Comparison of ENCODE assay signal across 26 cellular contexts in genomic region chr4:171785392-171785791, GRCh38. TPM values are rescaled to one million over a fixed set of nuclear protein-coding genes. Genes with fewer than 3 reads are reported as not detected.
DNase-seq lines count a peak whose midpoint lies in the region; TF ChIP-seq lines count a peak whose summit lies in the region.
"Had no signal": no experiment of that assay in that cellular context is flagged by ENCODE, and none has a peak within 500 bp of the region (broad histone marks: within the 10 kb centered on the region; RNA-seq: fewer than 3 reads in every experiment).

No MANE protein-coding gene starts in this region.

- no peak overlapping the region for H3K4me3 Mint-ChIP-seq in endodermal cell
- no peak overlapping the region for H3K4me3 Mint-ChIP-seq in CD8-positive, alpha-beta memory T cell
- H3K4me3 Mint-ChIP-seq: CD8-positive, alpha-beta T cell had no signal

- TF ChIP-seq CTCF in A673 (conservative IDR thresholded peaks at IDR 0.05; ENCODE audit: low read depth, low read length) (0 out of 2 replicates have a peak, but pooled peaks have one; percentile 16), GM10266 (IDR thresholded peaks at IDR 0.05; ENCODE audit: control insufficient read depth, insufficient read depth, low read depth, missing control alignments) (peak; percentile 4), OCI-LY1 (IDR thresholded peaks at IDR 0.05; ENCODE audit: low read length) (peak; percentile 37; the same call in 1 of the 2 replicates), endodermal cell (conservative IDR thresholded peaks at IDR 0.05) (peak; percentile 33), GM20000 (IDR thresholded peaks at IDR 0.05; ENCODE audit: extremely low read depth, missing control alignments) (no peak)

- in situ Hi-C loops in GM23248 (cut with MboI): no loop called here

- peaks cover 21% of the 10 kb centered on the region for H3K9me3 Mint-ChIP-seq in endodermal cell
- peaks cover 4 to 22% (median 18%) of the 10 kb centered on the region in 5 donors for H3K9me3 Mint-ChIP-seq in CD8-positive, alpha-beta memory T cell

- H3K27ac ChIP-seq in A673 (ENCODE audit: low read depth, low read length, poor library complexity, severe bottlenecking) (no peak overlapping the region), OCI-LY1 (ENCODE audit: low read depth, low read length, poor library complexity, severe bottlenecking) (no peak overlapping the region), endodermal cell (ENCODE audit: low read depth, low read length) (no peak overlapping the region), GM23248 (no peak overlapping the region)
- no peak overlapping the region for H3K27ac ChIP-seq in CD8-positive, alpha-beta memory T cell (ENCODE audit: low read depth, low read length)
- H3K27ac ChIP-seq: adrenal gland, cardiac muscle cell, spleen, stomach, transverse colon had no signal

- no peaks in the 10 kb centered on the region for H3K79me2 ChIP-seq in OCI-LY1 (ENCODE audit: insufficient read depth, low read length)
- no peaks in the 10 kb centered on the region for H3K79me2 ChIP-seq in GM23248 (ENCODE audit: insufficient read depth)

- no peaks in the 10 kb centered on the region for H3K36me3 ChIP-seq in A673 (ENCODE audit: insufficient read depth, low read length, poor library complexity, severe bottlenecking)
- no peaks in the 10 kb centered on the region for H3K36me3 ChIP-seq in OCI-LY1 (ENCODE audit: insufficient read depth, low read length)
- H3K36me3 ChIP-seq in endodermal cell (ENCODE audit: control insufficient read depth, insufficient read depth, low read length): no peaks in the 10 kb centered on the region
- H3K36me3 ChIP-seq in CD8-positive, alpha-beta memory T cell (ENCODE audit: insufficient read depth, low read length): no peaks in the 10 kb centered on the region
- H3K36me3 ChIP-seq in GM23248 (ENCODE audit: low read depth): no peaks in the 10 kb centered on the region
- H3K36me3 ChIP-seq: adrenal gland, cardiac muscle cell, MG63, spleen, stomach, transverse colon had no signal

- no peak overlapping the region for H3K4me3 ChIP-seq in A673 (ENCODE audit: low read depth, low read length, poor library complexity, severe bottlenecking)
- H3K4me3 ChIP-seq in OCI-LY1 (ENCODE audit: low read depth, low read length, poor library complexity, severe bottlenecking): no peak overlapping the region
- no peak overlapping the region for H3K4me3 ChIP-seq in endodermal cell (ENCODE audit: low read length)
- no peak overlapping the region for H3K4me3 ChIP-seq in CD8-positive, alpha-beta memory T cell (ENCODE audit: low read length)
- H3K4me3 ChIP-seq in GM23248: no peak overlapping the region
- H3K4me3 ChIP-seq: adrenal gland, cardiac muscle cell, lung, MG63, spleen, stomach, transverse colon had no signal

- H3K27ac Mint-ChIP-seq in endodermal cell: no peak overlapping the region
- no peak overlapping the region for H3K27ac Mint-ChIP-seq in CD8-positive, alpha-beta memory T cell
- H3K27ac Mint-ChIP-seq: CD8-positive, alpha-beta T cell had no signal

- no peaks in the 10 kb centered on the region for H3K4me1 Mint-ChIP-seq in endodermal cell
- no peaks in the 10 kb centered on the region for H3K4me1 Mint-ChIP-seq in CD8-positive, alpha-beta memory T cell

- BruUV-seq in A673 (replicated peaks; lab: Mats Ljungman, UMichigan): no TSS peak

- H2AFZ ChIP-seq in OCI-LY1 (ENCODE audit: low read length): no peak overlapping the region
- H2AFZ ChIP-seq in GM23248: no peak overlapping the region

- H3K27me3 ChIP-seq in A673 (replicated peaks; ENCODE audit: insufficient read depth, low read depth, low read length, poor library complexity): no peaks in the 10 kb centered on the region
- H3K27me3 ChIP-seq in OCI-LY1 (ENCODE audit: insufficient read depth, low read length): no peaks in the 10 kb centered on the region
- no peaks in the 10 kb centered on the region for H3K27me3 ChIP-seq in endodermal cell (ENCODE audit: control insufficient read depth, insufficient read depth, low read length, poor library complexity, severe bottlenecking)
- H3K27me3 ChIP-seq in CD8-positive, alpha-beta memory T cell (ENCODE audit: insufficient read depth, low read length, poor library complexity, severe bottlenecking): no peaks in the 10 kb centered on the region
- no peaks in the 10 kb centered on the region for H3K27me3 ChIP-seq in GM23248 (replicated peaks; ENCODE audit: insufficient read depth)
- H3K27me3 ChIP-seq: adrenal gland, cardiac muscle cell, MG63, spleen, stomach, transverse colon had no signal

- no peaks in the 10 kb centered on the region for H3K9me2 ChIP-seq in OCI-LY1 (ENCODE audit: low read depth, low read length)
- H3K9me2 ChIP-seq in GM23248 (ENCODE audit: insufficient read depth): no peaks in the 10 kb centered on the region; the same call in 1 of the 2 replicates

- 86 to 100% methylated on average over 1 to 2 of the region's 3 CpGs for WGBS in endodermal cell (ENCODE audit: insufficient coverage in 1 of 2, insufficient read length in 1 of 2), 2 experiments
- 11 to 16% methylated on average over 3 of the region's 3 CpGs for WGBS in GM23248 (ENCODE audit: low coverage in 1 of 2, low lambda C conversion rate in 2 of 2, missing lambda C conversion rate in 2 of 2), 2 experiments

- H3K27me3 Mint-ChIP-seq in endodermal cell (ENCODE audit: insufficient read depth): no peaks in the 10 kb centered on the region
- H3K27me3 Mint-ChIP-seq in CD8-positive, alpha-beta memory T cell: no peaks in the 10 kb centered on the region

- POLR2A ChIA-PET in A673 (lab: Charles Lee; ENCODE audit: low non-redundant PET): no interaction called here
- POLR2A ChIA-PET in CD8-positive, alpha-beta memory T cell (lab: Charles Lee): no interaction called here

- H3K9me3 ChIP-seq in A673 (ENCODE audit: low read depth, low read length, poor library complexity, severe bottlenecking) (no peaks in the 10 kb centered on the region), OCI-LY1 (ENCODE audit: low read length) (peaks cover 3% of the 10 kb centered on the region; the same call in 1 of the 2 replicates), endodermal cell (ENCODE audit: control insufficient read depth, low read length) (peaks cover 6% of the 10 kb centered on the region), GM23248 (ENCODE audit: low read depth) (no peaks in the 10 kb centered on the region)
- no peaks in the 10 kb centered on the region for H3K9me3 ChIP-seq in CD8-positive, alpha-beta memory T cell (ENCODE audit: low read length)
- H3K9me3 ChIP-seq: adrenal gland, MG63, transverse colon had no signal

- H3K36me3 Mint-ChIP-seq in endodermal cell (ENCODE audit: low read depth): no peaks in the 10 kb centered on the region
- H3K36me3 Mint-ChIP-seq in CD8-positive, alpha-beta memory T cell: no peaks in the 10 kb centered on the region
- H3K36me3 Mint-ChIP-seq: CD8-positive, alpha-beta T cell had no signal

- DNase-seq in A673 (ENCODE audit: low spot score) (no peak), GM10266 (ENCODE audit: extremely low spot score) (no peak), endodermal cell (no peak), GM20000 (ENCODE audit: low spot score) (no peak), NOMO-1 treated with dmso at 0.1 percent for 144 hours (lab: John Stamatoyannopoulos, UW; ENCODE audit: unreplicated experiment) (no peak), GM23248 (no peak)
- no peak for DNase-seq in CD8-positive, alpha-beta memory T cell
- DNase-seq: activated CD4-positive, alpha-beta T cell treated with anti-CD3 and anti-CD28 coated beads, Interleukin-2, amount 50 U/mL, for 48 hours; activated gamma-delta T cell treated with Interleukin-2 at 50 U/mL for 16 hours; adrenal gland; CD8-positive, alpha-beta T cell; DMS79 treated with DMSO at 0.1 percent for 48 hours; MG63; NCI-H1694 treated with DMSO at 0.1 percent for 48 hours; SIG-M5; spleen; stomach; T-helper 2 cell; transverse colon had no signal

- no peak overlapping the region for H3K9ac ChIP-seq in OCI-LY1 (ENCODE audit: low read length)
- no peak overlapping the region for H3K9ac ChIP-seq in endodermal cell (ENCODE audit: extremely low read depth, low read length, poor library complexity, severe bottlenecking)
- H3K9ac ChIP-seq in GM23248: no peak overlapping the region

- H3K4me1 ChIP-seq in A673 (ENCODE audit: insufficient read depth, low read length, poor library complexity, severe bottlenecking) (no peaks in the 10 kb centered on the region), OCI-LY1 (ENCODE audit: insufficient read depth, low read length, severe bottlenecking) (no peaks in the 10 kb centered on the region), endodermal cell (ENCODE audit: control insufficient read depth, insufficient read depth, low read length) (no peaks in the 10 kb centered on the region), GM23248 (ENCODE audit: insufficient read depth) (no peaks in the 10 kb centered on the region)
- H3K4me1 ChIP-seq in CD8-positive, alpha-beta memory T cell (ENCODE audit: insufficient read depth, low read length): no peaks in the 10 kb centered on the region
- H3K4me1 ChIP-seq: adrenal gland, spleen, stomach, transverse colon had no signal

- H4K20me1 ChIP-seq in OCI-LY1 (ENCODE audit: insufficient read depth, low read length) (no peaks in the 10 kb centered on the region), GM23248 (ENCODE audit: insufficient read depth) (no peaks in the 10 kb centered on the region)

- no peaks in the 10 kb centered on the region; the same call in 1 of the 2 replicates for H3F3A ChIP-seq in OCI-LY1 (ENCODE audit: insufficient read depth, low read length)
- no peaks in the 10 kb centered on the region for H3F3A ChIP-seq in GM23248 (ENCODE audit: insufficient read depth)

- H3K4me2 ChIP-seq in OCI-LY1 (ENCODE audit: low read length) (no peak overlapping the region), GM23248 (ENCODE audit: unreplicated experiment) (no peak overlapping the region)

- CTCF ChIA-PET in A673 (lab: Charles Lee): no interaction called here
- CTCF ChIA-PET in CD8-positive, alpha-beta memory T cell (lab: Charles Lee): no interaction called here

- intact Hi-C loops in A673 (cut with micrococcal nuclease; ENCODE audit: unreplicated experiment): no loop called here

RNA-seq across cellular contexts. Expression of gene GALNTL6, which starts 27.8 kb away (rescaled TPM):
- total RNA-seq in A673 (2021) (0.30 and 0.35 TPM in 2 replicates), endodermal cell (under 1 TPM in 1 of 2 donors, not detected in 1; 0.71 TPM)
- 0.43 TPM for polyA plus RNA-seq in endodermal cell (2013, experiment 1 of 2)
- 0.29 TPM for polyA plus RNA-seq in endodermal cell (2013, experiment 2 of 2)
- not detected for total RNA-seq in CD8-positive, alpha-beta memory T cell
- polyA plus RNA-seq in CD8-positive, alpha-beta memory T cell: not detected
- not detected in 2 replicates for total RNA-seq in GM23248 (2014; rRNA removed; shearing (Covaris generic))
- not detected in 2 replicates for polyA plus RNA-seq in GM23248 (2016; fragmentation: Nextera tagmentation; extraction: Ambion mirVana)
- total RNA-seq: cardiac muscle cell; CD8-positive, alpha-beta T cell; dermis microvascular lymphatic vessel endothelial cell; fibroblast of villous mesenchyme; renal cortical epithelial cell had no signal
- polyA plus RNA-seq: cardiac muscle cell, keratinocyte had no signal
